ENCODE assay signal across 8 cellular contexts in the genomic region with DNA sequence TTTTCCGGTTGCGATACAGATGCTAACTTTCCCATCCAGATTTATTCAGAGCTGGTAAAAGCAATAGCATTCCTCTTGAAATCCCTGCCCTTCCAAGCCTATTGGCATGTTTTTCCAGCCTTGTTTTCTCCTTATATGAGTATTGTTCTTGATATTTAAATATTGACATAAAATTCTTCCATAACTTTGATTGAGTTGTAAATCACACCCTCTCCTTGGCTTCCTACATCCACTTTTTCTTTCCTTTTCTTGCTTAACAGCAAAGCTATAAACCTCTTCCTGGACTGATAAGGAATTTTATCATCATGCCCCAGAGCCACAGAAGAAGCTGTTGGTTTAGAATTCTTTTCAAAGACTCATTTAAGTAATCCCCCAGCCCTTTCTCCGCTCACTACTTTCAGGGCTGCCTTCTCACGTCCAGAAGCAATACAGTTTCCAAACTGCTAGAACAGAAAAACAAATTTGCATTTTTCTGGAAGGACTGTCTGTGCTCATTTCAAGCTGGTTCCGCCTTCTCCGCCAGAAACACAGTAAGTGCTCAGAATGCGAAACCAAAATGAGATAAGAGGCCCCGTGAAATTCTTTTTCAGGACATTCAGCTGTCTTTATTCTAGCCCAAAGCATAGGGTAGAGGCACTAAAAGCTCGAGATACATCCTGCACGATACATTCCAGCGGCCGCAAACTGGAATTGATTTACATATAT. TPM values are rescaled to one million over a fixed set of nuclear protein-coding genes. Genes with fewer than 3 reads are reported as not detected.
DNase-seq lines count a peak whose midpoint lies in the region; ATAC-seq and TF ChIP-seq lines count a peak whose summit lies in the region.

No MANE protein-coding gene starts in this region.

- H3K4me3 ChIP-seq in fibroblast of pulmonary artery (replicated peaks; ENCODE audit: low read depth, low read length) (peak overlapping the region; percentile 71), prostate gland (peak overlapping the region; percentile 27 to 35)
- no peak overlapping the region for H3K4me3 ChIP-seq in effector memory CD4-positive, alpha-beta T cell (ENCODE audit: insufficient read depth, low read depth, low read length, poor library complexity, severe bottlenecking)

- no peaks in the 10 kb centered on the region for H3K9me3 ChIP-seq in prostate gland
- H3K9me3 ChIP-seq in effector memory CD4-positive, alpha-beta T cell (ENCODE audit: control insufficient read depth, low read length), result no peaks in the 10 kb centered on the region

- no peak for TF ChIP-seq POLR2A in prostate gland (IDR thresholded peaks at IDR 0.05)

- H3K36me3 ChIP-seq in prostate gland, result no peaks in the 10 kb centered on the region
- no peaks in the 10 kb centered on the region for H3K36me3 ChIP-seq in effector memory CD4-positive, alpha-beta T cell (ENCODE audit: control insufficient read depth, insufficient read depth, low read length)

- intact Hi-C loops in prostate gland (cut with DNase I), result loop anchor here (10.0 kb wide), 2 partner anchors 425 to 485 kb away; no protein-coding TSS in a partner anchor

- DNase-seq in RPMI8226 (peak; percentile 2), fibroblast of pulmonary artery (ENCODE audit: low read depth) (peak; percentile 35), prostate gland (ENCODE audit: low spot score) (no peak), GOT3 (lab: John Stamatoyannopoulos, UW) (no peak), SW480 (ENCODE audit: low spot score) (no peak)
- DNase-seq in effector memory CD4-positive, alpha-beta T cell, result no peak

- TF ChIP-seq CTCF in fibroblast of pulmonary artery (IDR thresholded peaks at IDR 0.05; ENCODE audit: low read length, missing control alignments), result no peak
- no peak for TF ChIP-seq CTCF in prostate gland (IDR thresholded peaks at IDR 0.05)

- no peaks in the 10 kb centered on the region for H3K4me1 ChIP-seq in prostate gland (replicated peaks)
- no peaks in the 10 kb centered on the region for H3K4me1 ChIP-seq in effector memory CD4-positive, alpha-beta T cell (ENCODE audit: control insufficient read depth, insufficient read depth, low read length, poor library complexity, severe bottlenecking)

- no peaks in the 10 kb centered on the region for H3K27me3 ChIP-seq in prostate gland (replicated peaks; ENCODE audit: insufficient read depth)
- no peaks in the 10 kb centered on the region for H3K27me3 ChIP-seq in effector memory CD4-positive, alpha-beta T cell (replicated peaks; ENCODE audit: control insufficient read depth, insufficient read depth, low read length, poor library complexity, severe bottlenecking)

- ATAC-seq in GM18511 (IDR thresholded peaks at IDR 0.05; ENCODE audit: unreplicated experiment) (peak; percentile 29), GM21825 (IDR thresholded peaks at IDR 0.05; ENCODE audit: unreplicated experiment) (no peak)

- 1% methylated on average over 12 of the region's 12 CpGs for WGBS in prostate gland

- peak overlapping the region; percentile 53 to 69 for H3K27ac ChIP-seq in prostate gland
- H3K27ac ChIP-seq in effector memory CD4-positive, alpha-beta T cell (ENCODE audit: insufficient read depth, low read length, poor library complexity, severe bottlenecking), result no peak overlapping the region

RNA-seq across cellular contexts. Expression of a gene that starts 0.9 kb away (rescaled TPM):
- total RNA-seq in prostate gland, result 10 to 100 TPM; 14.6 to 26.1 TPM

Comparison
In these comparisons a context has a peak if more than half of its experiments do, and no peak if none do; other contexts are left out.
1. DNase-seq: peak in RPMI8226 (single experiment) and fibroblast of pulmonary artery (single experiment); none in prostate gland (single experiment), GOT3 (single experiment), SW480 (single experiment) and effector memory CD4-positive, alpha-beta T cell (0 of 3).